11 cellular contexts compared by ENCODE assay signal in the genomic region with DNA sequence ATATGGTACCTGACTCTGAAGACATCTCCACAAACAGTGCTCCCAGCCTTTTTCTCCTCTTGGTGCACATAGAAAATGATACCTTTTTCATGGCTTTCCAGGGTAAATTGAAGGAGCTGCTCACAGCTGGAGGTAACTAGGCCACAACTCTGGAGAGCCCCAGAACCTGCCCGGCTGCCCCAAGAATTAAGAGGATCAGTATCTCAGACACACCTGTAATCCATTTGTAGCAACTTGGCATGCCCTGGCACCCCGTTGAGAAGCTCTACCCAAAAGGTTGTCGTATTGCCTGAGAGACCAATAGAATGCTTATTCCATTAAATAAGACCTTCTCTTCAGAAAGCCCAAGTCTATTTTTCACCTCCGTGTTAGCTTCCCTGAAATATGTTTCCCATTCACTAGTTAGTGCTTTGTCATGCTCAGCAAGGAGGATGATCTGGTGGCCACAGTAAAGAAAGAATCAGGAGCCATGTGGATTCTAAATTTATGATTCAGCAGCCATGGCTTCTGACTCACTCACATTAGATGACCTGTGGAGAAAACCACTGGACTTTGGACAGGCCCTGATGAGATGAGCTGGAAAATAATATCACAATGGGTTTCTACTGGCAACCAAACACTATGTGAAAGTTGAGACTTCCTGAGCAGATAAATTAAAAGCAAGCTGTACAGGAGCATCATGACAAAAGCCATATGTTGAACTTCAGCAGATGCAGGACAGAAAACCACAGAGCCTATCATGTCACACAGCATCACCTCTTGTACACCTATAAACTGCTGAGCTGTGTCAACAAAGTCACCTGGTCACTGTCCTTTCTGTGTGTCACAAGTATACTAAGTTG.
DNase-seq lines count a peak whose midpoint lies in the region; ATAC-seq, FAIRE-seq and TF ChIP-seq lines count a peak whose summit lies in the region.
"Had no signal": no experiment of that assay in that cellular context is flagged by ENCODE, and none has a peak within 500 bp of the region (broad histone marks: within the 10 kb centered on the region; RNA-seq: fewer than 3 reads in every experiment).

No MANE protein-coding gene starts in this region.

- H3K36me3 ChIP-seq in HCT116 (ENCODE audit: control insufficient read depth in 1 of 2, insufficient read depth in 2 of 2, low read length in 2 of 2) (no peaks in the 10 kb centered on the region), heart left ventricle (no peaks in the 10 kb centered on the region)
- H3K36me3 ChIP-seq: BE2C, prostate gland, upper lobe of left lung had no signal

- peak overlapping the region; percentile 6 for H2AFZ ChIP-seq in HCT116 (ENCODE audit: low read depth, low read length, poor library complexity, severe bottlenecking)

- no peaks in the 10 kb centered on the region for H3K79me2 ChIP-seq in HCT116 (ENCODE audit: insufficient read depth, low read length)

- POLR2A ChIA-PET in A549 (lab: Yijun Ruan, JAX) (interaction anchor here (1.4 kb wide), 1 partner anchor 264 kb away, joined by 6 read pairs; no protein-coding TSS in a partner anchor), HCT116 (lab: Charles Lee) (no interaction called here)

- CTCF ChIA-PET in A549 (lab: Yijun Ruan, JAX) (interaction anchor here (0.7 to 2.6 kb wide), 11 partner anchors 9 to 252 kb away, joined by 3 to 9 read pairs (median 3); no protein-coding TSS in a partner anchor), HCT116 (lab: Charles Lee) (no interaction called here)

- H3K9me2 ChIP-seq in HCT116 (ENCODE audit: insufficient read depth), result no peaks in the 10 kb centered on the region

- H3K4me2 ChIP-seq in A549 (peak overlapping the region; percentile 68), HCT116 (ENCODE audit: low read length) (peak overlapping the region; percentile 62)

- BruUV-seq in HCT116 (replicated peaks; lab: Mats Ljungman, UMichigan), result no TSS peak

- ATAC-seq in A549 (peak; percentile 74 to 83), HCT116 (peak; percentile 63), SK-N-SH treated with all-trans-retinoic acid at 6 μM for 48 hours (peak; percentile 84), heart left ventricle (no peak), HG03439 (IDR thresholded peaks at IDR 0.05; ENCODE audit: unreplicated experiment) (no peak)

- FAIRE-seq in A549 (lab: Jason Lieb, UNC), result peak; percentile 90

- peaks cover 62% of the 10 kb centered on the region for H3K4me1 ChIP-seq in A549
- H3K4me1 ChIP-seq in HCT116 (ENCODE audit: control insufficient read depth in 1 of 2, insufficient read depth in 2 of 2, low read length in 2 of 2), result peaks cover 8 to 42% of the 10 kb centered on the region in 2 experiments
- H3K4me1 ChIP-seq in heart left ventricle, result no peaks in the 10 kb centered on the region
- H3K4me1 ChIP-seq: BE2C, prostate gland, upper lobe of left lung had no signal

- H3K4me3 ChIP-seq in A549 (no peak overlapping the region), HCT116 (replicated peaks in 1 of 2; ENCODE audit: low read depth in 1 of 2, low read length in 2 of 2) (peak overlapping the region in 1 of 2 experiments; percentile 26; a peak in 2 of 4 replicates), heart left ventricle (no peak overlapping the region)
- H3K4me3 ChIP-seq: prostate gland, upper lobe of left lung had no signal

- H4K20me1 ChIP-seq in HCT116 (ENCODE audit: insufficient read depth), result no peaks in the 10 kb centered on the region

- TF ChIP-seq RAD21 in A549 (conservative IDR thresholded peaks at IDR 0.05 in 1 of 2, IDR thresholded peaks at IDR 0.05 in 1 of 2), result peak; percentile 25 to 50; a peak in 3 of 5 replicates
- no peak for TF ChIP-seq RAD21 in HCT116 (IDR thresholded peaks at IDR 0.05; ENCODE audit: low read depth)

- TF ChIP-seq POLR2A in A549 (IDR thresholded peaks at IDR 0.05; ENCODE audit: low read length), result no peak
- no peak for TF ChIP-seq POLR2A in HCT116 (IDR thresholded peaks at IDR 0.05; ENCODE audit: borderline replicate concordance, extremely low read depth, insufficient read depth, insufficient read length)
- TF ChIP-seq POLR2A in heart left ventricle (IDR thresholded peaks at IDR 0.05), result no peak

- WGBS in A549 (ENCODE audit: missing lambda C conversion rate), result 42% methylated on average over 4 of the region's 4 CpGs
- 80 to 91% (median 90%) methylated on average over 4 of the region's 4 CpGs for WGBS in heart left ventricle, 4 donors

- H3K27ac ChIP-seq in A549 (peak overlapping the region; percentile 92 to 95), HCT116 (ENCODE audit: low read depth, low read length) (no peak overlapping the region), heart left ventricle (no peak overlapping the region)
- H3K27ac ChIP-seq: prostate gland, upper lobe of left lung had no signal

- H3K9me3 ChIP-seq in A549 (no peaks in the 10 kb centered on the region), HCT116 (ENCODE audit: control insufficient read depth in 1 of 2, insufficient read depth in 1 of 2, low read depth in 1 of 2, low read length in 2 of 2) (no peaks in the 10 kb centered on the region), heart left ventricle (peaks cover 0 to 31% (median 12%) of the 10 kb centered on the region in 12 donors)
- H3K9me3 ChIP-seq: BE2C, prostate gland had no signal

- TF ChIP-seq EP300 in A549 (IDR thresholded peaks at IDR 0.05), result peak; percentile 44 to 72; a peak in 3 of 5 replicates

- peak overlapping the region; percentile 13; the same call in 1 of the 2 replicates for H3K9ac ChIP-seq in HCT116 (ENCODE audit: low read length)

- RAD21 ChIA-PET in HCT116 (lab: Charles Lee; ENCODE audit: low non-redundant PET in 1 of 2, low total read pairs in 2 of 2, uncharacterized antibody in 2 of 2, unreplicated experiment in 2 of 2), result no interaction called here

- intact Hi-C loops in HCT116 (cut with micrococcal nuclease) (no loop called here), heart left ventricle (cut with DNase I) (no loop called here)

- TF ChIP-seq CTCF in A549 (IDR thresholded peaks at IDR 0.05), result no peak
- no peak for TF ChIP-seq CTCF in HCT116 (IDR thresholded peaks at IDR 0.05 in 2 of 3, conservative IDR thresholded peaks at IDR 0.05 in 1 of 3; ENCODE audit: borderline replicate concordance in 1 of 3, insufficient read depth in 1 of 3, low read depth in 2 of 3, low read length in 2 of 3)
- no peak for TF ChIP-seq CTCF in heart left ventricle (IDR thresholded peaks at IDR 0.05)

- DNase-seq in A549 (ENCODE audit: low read depth in 1 of 2, low spot score in 1 of 2) (peak; percentile 80 to 92), HCT116 (ENCODE audit: low read depth, low spot score) (peak; percentile 73), hepatic stellate cell (ENCODE audit: low spot score) (peak; percentile 80), heart left ventricle (no peak), SIG-M5 treated with dmso at 0.1 percent for 504 hours (lab: John Stamatoyannopoulos, UW; ENCODE audit: unreplicated experiment) (no peak), NCI-H526 (lab: John Stamatoyannopoulos, UW) (no peak)
- DNase-seq: BE2C, upper lobe of left lung had no signal

- H3K27me3 ChIP-seq in HCT116 (ENCODE audit: insufficient read depth, low read length), result no peaks in the 10 kb centered on the region
- no peaks in the 10 kb centered on the region for H3K27me3 ChIP-seq in heart left ventricle
- H3K27me3 ChIP-seq: BE2C, upper lobe of left lung had no signal

TF ChIP-seq in A549, 52 proteins besides CTCF, POLR2A, EP300 and RAD21 (continues in another document):
- TF ChIP-seq, protein P1, sequence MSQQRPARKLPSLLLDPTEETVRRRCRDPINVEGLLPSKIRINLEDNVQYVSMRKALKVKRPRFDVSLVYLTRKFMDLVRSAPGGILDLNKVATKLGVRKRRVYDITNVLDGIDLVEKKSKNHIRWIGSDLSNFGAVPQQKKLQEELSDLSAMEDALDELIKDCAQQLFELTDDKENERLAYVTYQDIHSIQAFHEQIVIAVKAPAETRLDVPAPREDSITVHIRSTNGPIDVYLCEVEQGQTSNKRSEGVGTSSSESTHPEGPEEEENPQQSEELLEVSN (IDR thresholded peaks at IDR 0.05; ENCODE audit: borderline replicate concordance, low read depth), result 0 out of 2 replicates have a peak, but pooled peaks have one; percentile 24
- TF ChIP-seq ESRRA (IDR thresholded peaks at IDR 0.05; ENCODE audit: borderline replicate concordance, low read length) (0 out of 2 replicates have a peak, but pooled peaks have one; percentile 74), HOXB5 (CRISPR knock-in tag; IDR thresholded peaks at IDR 0.05) (peak; percentile 61; the same call in 1 of the 2 replicates), GATA3 (IDR thresholded peaks at IDR 0.05; ENCODE audit: borderline replicate concordance) (peak; percentile 57; the same call in 1 of the 2 replicates)

TF ChIP-seq in HCT116, 20 proteins besides CTCF, POLR2A, EP300 and RAD21 (continues in another document):
- TF ChIP-seq SRF (IDR thresholded peaks at IDR 0.05; ENCODE audit: low read depth), result no peak
- TF ChIP-seq CBX3 (IDR thresholded peaks at IDR 0.05; ENCODE audit: low read depth), result peak; percentile 13; the same call in 1 of the 2 replicates
- TF ChIP-seq, protein P2, sequence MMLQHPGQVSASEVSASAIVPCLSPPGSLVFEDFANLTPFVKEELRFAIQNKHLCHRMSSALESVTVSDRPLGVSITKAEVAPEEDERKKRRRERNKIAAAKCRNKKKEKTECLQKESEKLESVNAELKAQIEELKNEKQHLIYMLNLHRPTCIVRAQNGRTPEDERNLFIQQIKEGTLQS (IDR thresholded peaks at IDR 0.05), result no peak
- TF ChIP-seq TCF7L2 (IDR thresholded peaks at IDR 0.05; ENCODE audit: borderline replicate concordance, extremely low read depth, insufficient read depth, insufficient read length), result no peak
- peak; percentile 73 for TF ChIP-seq JUND (IDR thresholded peaks at IDR 0.05)
- peak; percentile 80 for TF ChIP-seq FOSL1 (IDR thresholded peaks at IDR 0.05; ENCODE audit: low read depth)
- TF ChIP-seq SP1 (IDR thresholded peaks at IDR 0.05; ENCODE audit: low read depth), result peak; percentile 77
- TF ChIP-seq SIN3A (IDR thresholded peaks at IDR 0.05; ENCODE audit: low read depth), result peak; percentile 29; the same call in 1 of the 2 replicates

TF ChIP-seq in SK-N-SH treated with all-trans-retinoic acid at 6 μM for 48 hours, 23 proteins besides CTCF, POLR2A, EP300 and RAD21 (continues in another document):
- TF ChIP-seq GLIS3 (CRISPR knock-in tag; IDR thresholded peaks at IDR 0.05) (no peak), SNAI2 (CRISPR knock-in tag; IDR thresholded peaks at IDR 0.05) (no peak)
- TF ChIP-seq, protein P3, sequence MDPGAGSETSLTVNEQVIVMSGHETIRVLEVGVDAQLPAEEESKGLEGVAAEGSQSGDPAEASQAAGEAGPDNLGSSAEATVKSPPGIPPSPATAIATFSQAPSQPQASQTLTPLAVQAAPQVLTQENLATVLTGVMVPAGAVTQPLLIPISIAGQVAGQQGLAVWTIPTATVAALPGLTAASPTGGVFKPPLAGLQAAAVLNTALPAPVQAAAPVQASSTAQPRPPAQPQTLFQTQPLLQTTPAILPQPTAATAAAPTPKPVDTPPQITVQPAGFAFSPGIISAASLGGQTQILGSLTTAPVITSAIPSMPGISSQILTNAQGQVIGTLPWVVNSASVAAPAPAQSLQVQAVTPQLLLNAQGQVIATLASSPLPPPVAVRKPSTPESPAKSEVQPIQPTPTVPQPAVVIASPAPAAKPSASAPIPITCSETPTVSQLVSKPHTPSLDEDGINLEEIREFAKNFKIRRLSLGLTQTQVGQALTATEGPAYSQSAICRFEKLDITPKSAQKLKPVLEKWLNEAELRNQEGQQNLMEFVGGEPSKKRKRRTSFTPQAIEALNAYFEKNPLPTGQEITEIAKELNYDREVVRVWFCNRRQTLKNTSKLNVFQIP (CRISPR knock-in tag; IDR thresholded peaks at IDR 0.05; ENCODE audit: borderline replicate concordance, low read depth), result peak; percentile 25; the same call in 1 of the 2 replicates

Comparison
In these comparisons a context has a peak if more than half of its experiments do, and no peak if none do; other contexts are left out.
1. ATAC-seq: peak in A549 (2 of 2), HCT116 (single experiment) and SK-N-SH treated with all-trans-retinoic acid at 6 μM for 48 hours (single experiment); none in heart left ventricle (0 of 4) and HG03439 (single experiment).
2. DNase-seq: peak in A549 (2 of 2), HCT116 (single experiment) and hepatic stellate cell (single experiment); none in heart left ventricle (0 of 5), SIG-M5 treated with dmso at 0.1 percent for 504 hours (single experiment) and NCI-H526 (0 of 2).
3. H3K27ac ChIP-seq: peak in A549 (2 of 2); none in HCT116 (single experiment) and heart left ventricle (0 of 12).